In genomic region chr19:44684892-44685847, GRCh38 we compare ENCODE assay signal across 8 cellular contexts. TPM values are rescaled to one million over a fixed set of nuclear protein-coding genes. Genes with fewer than 3 reads are reported as not detected.
DNase-seq lines count a peak whose midpoint lies in the region; ATAC-seq and TF ChIP-seq lines count a peak whose summit lies in the region.

No MANE protein-coding gene starts in this region.

- H3K36me3 Mint-ChIP-seq in activated CD8-positive, alpha-beta memory T cell treated with anti-CD3 and anti-CD28 coated beads, Interleukin-2, amount 10 ng/mL, durations not matched to agents 7 days and 5 days, result no peaks in the 10 kb centered on the region

- peaks cover 14% of the 10 kb centered on the region for H3K4me1 Mint-ChIP-seq in activated CD8-positive, alpha-beta memory T cell treated with anti-CD3 and anti-CD28 coated beads, Interleukin-2, amount 10 ng/mL, durations not matched to agents 7 days and 5 days

- H3K27me3 Mint-ChIP-seq in activated CD8-positive, alpha-beta memory T cell treated with anti-CD3 and anti-CD28 coated beads, Interleukin-2, amount 10 ng/mL, durations not matched to agents 7 days and 5 days, result peaks cover 35% of the 10 kb centered on the region

- H3K36me3 ChIP-seq in OCI-LY7 (ENCODE audit: insufficient read depth, low read length) (no peaks in the 10 kb centered on the region), osteoblast (ENCODE audit: insufficient read depth, low read length) (peaks cover 6% of the 10 kb centered on the region)

- H3K4me2 ChIP-seq in OCI-LY7 (ENCODE audit: low read length) (peak overlapping the region; percentile 45), osteoblast (ENCODE audit: insufficient read depth, low read length) (peak overlapping the region; percentile 23)

- in situ Hi-C loops in GM13977 (cut with MboI; ENCODE audit: low pct_unique_long_range_greater_than_20kb, low sequenced_read_pairs, unreplicated experiment), result no loop called here

- DNase-seq in DMS53 treated with DMSO at 0.1 percent for 48 hours (lab: John Stamatoyannopoulos, UW; ENCODE audit: unreplicated experiment) (peak; percentile 52), OCI-LY7 (ENCODE audit: low spot score) (no peak), osteoblast (ENCODE audit: insufficient read length, low spot score, missing footprints) (peak; percentile 94), GM13977 (ENCODE audit: low spot score) (no peak)
- DNase-seq in stimulated activated CD4-positive, alpha-beta T cell treated with anti-CD3 and anti-CD28 coated beads, Interleukin-4, amount 100 ng/mL, for 24 hours, result no peak
- DNase-seq in activated CD8-positive, alpha-beta memory T cell treated with anti-CD3 and anti-CD28 coated beads, Interleukin-2, amount 10 ng/mL, durations not matched to agents 7 days and 5 days, result no peak

- POLR2A ChIA-PET in OCI-LY7 (lab: Charles Lee), result no interaction called here

- no TSS peak for BruUV-seq in OCI-LY7 (replicated peaks; lab: Mats Ljungman, UMichigan)

- no peak overlapping the region for H3K4me3 Mint-ChIP-seq in activated CD8-positive, alpha-beta memory T cell treated with anti-CD3 and anti-CD28 coated beads, Interleukin-2, amount 10 ng/mL, durations not matched to agents 7 days and 5 days

- peak overlapping the region; percentile 48; the same call in 1 of the 2 replicates for H2AFZ ChIP-seq in OCI-LY7 (ENCODE audit: low read length)
- H2AFZ ChIP-seq in osteoblast (ENCODE audit: low read length), result peak overlapping the region; percentile 81

- H3K9me3 ChIP-seq in OCI-LY7 (ENCODE audit: low read length) (no peaks in the 10 kb centered on the region), osteoblast (ENCODE audit: low read depth, low read length) (no peaks in the 10 kb centered on the region)

- intact Hi-C loops in OCI-LY7 (cut with micrococcal nuclease; ENCODE audit: unreplicated experiment), result no loop called here

- ATAC-seq in esophagus mucosa (peak; percentile 68), HG02840 (IDR thresholded peaks at IDR 0.05; ENCODE audit: low FRiP score, unreplicated experiment) (no peak)
- no peak for ATAC-seq in activated CD8-positive, alpha-beta memory T cell treated with anti-CD3 and anti-CD28 coated beads, Interleukin-2, amount 10 ng/mL, durations not matched to agents 7 days and 5 days

- TF ChIP-seq CTCF in OCI-LY7 (conservative IDR thresholded peaks at IDR 0.05; ENCODE audit: low read length) (no peak), osteoblast (IDR thresholded peaks at IDR 0.05; ENCODE audit: extremely low read depth, low read depth, low read length) (no peak), GM13977 (IDR thresholded peaks at IDR 0.05; ENCODE audit: extremely low read depth, insufficient read depth, missing control alignments) (no peak)

- H3K27ac Mint-ChIP-seq in activated CD8-positive, alpha-beta memory T cell treated with anti-CD3 and anti-CD28 coated beads, Interleukin-2, amount 10 ng/mL, durations not matched to agents 7 days and 5 days, result no peak overlapping the region

- H3K79me2 ChIP-seq in OCI-LY7 (ENCODE audit: insufficient read depth, low read depth, low read length) (no peaks in the 10 kb centered on the region), osteoblast (ENCODE audit: insufficient read depth, low read length) (no peaks in the 10 kb centered on the region)

- H3K4me3 ChIP-seq in OCI-LY7 (ENCODE audit: low read depth, low read length, poor library complexity, severe bottlenecking) (peak overlapping the region; percentile 6), osteoblast (ENCODE audit: insufficient read depth, low read length) (no peak overlapping the region)

- CTCF ChIA-PET in OCI-LY7 (lab: Charles Lee; ENCODE audit: unreplicated experiment), result no interaction called here
- CTCF ChIA-PET in activated CD8-positive, alpha-beta memory T cell treated with anti-CD3 and anti-CD28 coated beads, Interleukin-2, amount 10 ng/mL, durations not matched to agents 7 days and 5 days (lab: Charles Lee), result interaction anchor here (0.7 to 1.4 kb wide), 5 partner anchors 39 to 360 kb away, joined by 3 to 4 read pairs (median 3); no protein-coding TSS in a partner anchor

- H3K9me3 Mint-ChIP-seq in activated CD8-positive, alpha-beta memory T cell treated with anti-CD3 and anti-CD28 coated beads, Interleukin-2, amount 10 ng/mL, durations not matched to agents 7 days and 5 days (ENCODE audit: low read depth), result no peaks in the 10 kb centered on the region

- H3K27me3 ChIP-seq in osteoblast (ENCODE audit: insufficient read depth, low read length), result no peaks in the 10 kb centered on the region

- H3K27ac ChIP-seq in OCI-LY7 (ENCODE audit: low read depth, low read length, poor library complexity, severe bottlenecking), result no peak overlapping the region
- peak overlapping the region; percentile 89 for H3K27ac ChIP-seq in osteoblast (ENCODE audit: low read depth, low read length)

- H3K9me2 ChIP-seq in OCI-LY7 (ENCODE audit: insufficient read depth, low read length), result no peaks in the 10 kb centered on the region

- H4K20me1 ChIP-seq in OCI-LY7 (ENCODE audit: insufficient read depth, low read length) (no peaks in the 10 kb centered on the region), osteoblast (ENCODE audit: insufficient read depth, low read length) (no peaks in the 10 kb centered on the region)

- H3K4me1 ChIP-seq in OCI-LY7 (ENCODE audit: insufficient read depth, low read length, poor library complexity, severe bottlenecking), result peaks cover 16% of the 10 kb centered on the region
- peaks cover 11% of the 10 kb centered on the region for H3K4me1 ChIP-seq in osteoblast (ENCODE audit: insufficient read depth, low read length)

RNA-seq across cellular contexts. Expression of gene CEACAM16, which starts 13.8 kb away (rescaled TPM):
- not detected in 2 replicates for total RNA-seq in OCI-LY7 (2014; rRNA removed; shearing (Covaris generic))
- total RNA-seq in OCI-LY7 (2022) (not detected in 2 replicates), esophagus mucosa (not detected), osteoblast (under 0.01 TPM in 1 of 2 replicates, not detected in the other)
- total RNA-seq in activated CD8-positive, alpha-beta memory T cell treated with anti-CD3 and anti-CD28 coated beads, Interleukin-2, amount 10 ng/mL, durations not matched to agents 7 days and 5 days, result not detected

RNA-seq across cellular contexts. Expression of gene CEACAM19, which starts 13.9 kb away (rescaled TPM):
- not detected in 2 replicates for total RNA-seq in OCI-LY7 (2014; rRNA removed; shearing (Covaris generic))
- total RNA-seq in OCI-LY7 (2022) (not detected in 2 replicates), esophagus mucosa (8.0 TPM), osteoblast (0.72 and 1.2 TPM in 2 replicates)
- under 1 TPM in 1 of 2 experiments, not detected in 1; 0.63 TPM for total RNA-seq in activated CD8-positive, alpha-beta memory T cell treated with anti-CD3 and anti-CD28 coated beads, Interleukin-2, amount 10 ng/mL, durations not matched to agents 7 days and 5 days

RNA-seq across cellular contexts. Expression of gene PVR, which starts 41.5 kb away (rescaled TPM):
- total RNA-seq in OCI-LY7 (2014; rRNA removed; shearing (Covaris generic)), result not detected in 2 replicates
- total RNA-seq in OCI-LY7 (2022) (not detected in 2 replicates), esophagus mucosa (11.8 TPM), osteoblast (50.1 and 53.6 TPM in 2 replicates)
- 1 to 10 TPM; 2.4 to 7.8 TPM for total RNA-seq in activated CD8-positive, alpha-beta memory T cell treated with anti-CD3 and anti-CD28 coated beads, Interleukin-2, amount 10 ng/mL, durations not matched to agents 7 days and 5 days

Comparison
In these comparisons a context has a peak if more than half of its experiments do, and no peak if none do; other contexts are left out.
1. DNase-seq: peak in DMS53 treated with DMSO at 0.1 percent for 48 hours (single experiment) and osteoblast (single experiment); none in OCI-LY7 (single experiment), stimulated activated CD4-positive, alpha-beta T cell treated with anti-CD3 and anti-CD28 coated beads, Interleukin-4, amount 100 ng/mL, for 24 hours (single experiment), activated CD8-positive, alpha-beta memory T cell treated with anti-CD3 and anti-CD28 coated beads, Interleukin-2, amount 10 ng/mL, durations not matched to agents 7 days and 5 days (single experiment) and GM13977 (single experiment).